1 cellular context compared by ENCODE assay signal in the genomic region with DNA sequence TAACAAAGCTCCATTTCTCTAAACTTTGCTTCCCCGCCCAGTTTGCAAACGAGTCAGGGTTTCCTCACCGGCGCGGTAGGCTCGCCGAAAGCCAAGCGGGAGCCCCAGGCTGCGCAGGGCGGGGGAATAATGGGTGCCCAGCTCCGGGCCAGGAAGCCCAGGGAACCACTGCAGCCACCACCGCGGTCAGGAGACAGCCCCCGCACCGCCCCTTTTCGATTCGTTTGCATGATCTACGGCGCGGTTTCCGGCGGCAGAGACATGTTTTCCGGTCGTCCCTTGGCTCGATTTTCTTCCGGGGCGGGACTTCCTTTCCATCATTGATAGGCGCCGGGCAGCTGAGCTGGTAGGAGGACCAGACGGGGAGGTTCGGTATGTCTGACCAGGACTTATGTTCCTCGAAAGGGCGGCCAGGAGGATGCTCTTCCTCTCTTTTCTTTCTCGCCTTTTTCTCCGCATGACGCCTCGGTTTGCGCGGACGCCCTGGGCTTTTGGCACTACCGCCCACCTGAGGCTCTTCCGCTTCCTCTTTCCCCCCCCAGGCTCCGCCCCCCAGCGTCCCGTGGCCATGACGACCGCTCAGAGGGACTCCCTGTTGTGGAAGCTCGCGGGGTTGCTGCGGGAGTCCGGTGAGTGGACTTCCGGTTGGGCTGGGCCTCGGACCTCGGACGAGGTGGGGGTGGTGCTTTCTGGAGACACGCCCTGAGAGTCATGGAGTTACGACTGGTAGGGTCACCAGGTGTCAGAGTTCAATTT.
A peak's percentile ranks its signal among the peaks of the same experiment; 100 is the strongest.
TF ChIP-seq lines count a peak whose summit lies in the region.

A gene with protein sequence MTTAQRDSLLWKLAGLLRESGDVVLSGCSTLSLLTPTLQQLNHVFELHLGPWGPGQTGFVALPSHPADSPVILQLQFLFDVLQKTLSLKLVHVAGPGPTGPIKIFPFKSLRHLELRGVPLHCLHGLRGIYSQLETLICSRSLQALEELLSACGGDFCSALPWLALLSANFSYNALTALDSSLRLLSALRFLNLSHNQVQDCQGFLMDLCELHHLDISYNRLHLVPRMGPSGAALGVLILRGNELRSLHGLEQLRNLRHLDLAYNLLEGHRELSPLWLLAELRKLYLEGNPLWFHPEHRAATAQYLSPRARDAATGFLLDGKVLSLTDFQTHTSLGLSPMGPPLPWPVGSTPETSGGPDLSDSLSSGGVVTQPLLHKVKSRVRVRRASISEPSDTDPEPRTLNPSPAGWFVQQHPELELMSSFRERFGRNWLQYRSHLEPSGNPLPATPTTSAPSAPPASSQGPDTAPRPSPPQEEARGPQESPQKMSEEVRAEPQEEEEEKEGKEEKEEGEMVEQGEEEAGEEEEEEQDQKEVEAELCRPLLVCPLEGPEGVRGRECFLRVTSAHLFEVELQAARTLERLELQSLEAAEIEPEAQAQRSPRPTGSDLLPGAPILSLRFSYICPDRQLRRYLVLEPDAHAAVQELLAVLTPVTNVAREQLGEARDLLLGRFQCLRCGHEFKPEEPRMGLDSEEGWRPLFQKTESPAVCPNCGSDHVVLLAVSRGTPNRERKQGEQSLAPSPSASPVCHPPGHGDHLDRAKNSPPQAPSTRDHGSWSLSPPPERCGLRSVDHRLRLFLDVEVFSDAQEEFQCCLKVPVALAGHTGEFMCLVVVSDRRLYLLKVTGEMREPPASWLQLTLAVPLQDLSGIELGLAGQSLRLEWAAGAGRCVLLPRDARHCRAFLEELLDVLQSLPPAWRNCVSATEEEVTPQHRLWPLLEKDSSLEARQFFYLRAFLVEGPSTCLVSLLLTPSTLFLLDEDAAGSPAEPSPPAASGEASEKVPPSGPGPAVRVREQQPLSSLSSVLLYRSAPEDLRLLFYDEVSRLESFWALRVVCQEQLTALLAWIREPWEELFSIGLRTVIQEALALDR (plus strand): TSS at position 306 of the 756 bp plus-strand sequence. CDS start 263 bp downstream, at position 569.

TF ChIP-seq in HepG2, 621 proteins besides CTCF, POLR2A, EP300 and RAD21 (continued from another document and continues in another):
- TF ChIP-seq, protein P1, sequence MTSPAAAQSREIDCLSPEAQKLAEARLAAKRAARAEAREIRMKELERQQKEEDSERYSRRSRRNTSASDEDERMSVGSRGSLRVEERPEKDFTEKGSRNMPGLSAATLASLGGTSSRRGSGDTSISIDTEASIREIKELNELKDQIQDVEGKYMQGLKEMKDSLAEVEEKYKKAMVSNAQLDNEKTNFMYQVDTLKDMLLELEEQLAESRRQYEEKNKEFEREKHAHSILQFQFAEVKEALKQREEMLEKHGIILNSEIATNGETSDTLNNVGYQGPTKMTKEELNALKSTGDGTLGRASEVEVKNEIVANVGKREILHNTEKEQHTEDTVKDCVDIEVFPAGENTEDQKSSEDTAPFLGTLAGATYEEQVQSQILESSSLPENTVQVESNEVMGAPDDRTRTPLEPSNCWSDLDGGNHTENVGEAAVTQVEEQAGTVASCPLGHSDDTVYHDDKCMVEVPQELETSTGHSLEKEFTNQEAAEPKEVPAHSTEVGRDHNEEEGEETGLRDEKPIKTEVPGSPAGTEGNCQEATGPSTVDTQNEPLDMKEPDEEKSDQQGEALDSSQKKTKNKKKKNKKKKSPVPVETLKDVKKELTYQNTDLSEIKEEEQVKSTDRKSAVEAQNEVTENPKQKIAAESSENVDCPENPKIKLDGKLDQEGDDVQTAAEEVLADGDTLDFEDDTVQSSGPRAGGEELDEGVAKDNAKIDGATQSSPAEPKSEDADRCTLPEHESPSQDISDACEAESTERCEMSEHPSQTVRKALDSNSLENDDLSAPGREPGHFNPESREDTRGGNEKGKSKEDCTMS (CRISPR knock-in tag; conservative IDR thresholded peaks at IDR 0.05), result 0 out of 2 replicates have a peak, but pooled peaks have one; percentile 81
- no peak for TF ChIP-seq FLYWCH1 (CRISPR knock-in tag; IDR thresholded peaks at IDR 0.05)
- TF ChIP-seq ZNF747 (CRISPR knock-in tag; IDR thresholded peaks at IDR 0.05; ENCODE audit: borderline replicate concordance), result peak; percentile 78
- no peak for TF ChIP-seq ZNF670 (CRISPR knock-in tag; IDR thresholded peaks at IDR 0.05; ENCODE audit: borderline replicate concordance)
- peak; percentile 99 for TF ChIP-seq GABPB1 (CRISPR knock-in tag; IDR thresholded peaks at IDR 0.05)
- TF ChIP-seq ZNF431 (CRISPR knock-in tag; IDR thresholded peaks at IDR 0.05; ENCODE audit: borderline replicate concordance, low read depth), result peak; percentile 64; the same call in 1 of the 2 replicates
- no peak for TF ChIP-seq ZNF496 (CRISPR knock-in tag; IDR thresholded peaks at IDR 0.05; ENCODE audit: insufficient replicate concordance)
- TF ChIP-seq POLR2G (IDR thresholded peaks at IDR 0.05; ENCODE audit: low read depth, low read length), result peak; percentile 99
- TF ChIP-seq ZKSCAN1 (IDR thresholded peaks at IDR 0.05; ENCODE audit: low read length), result 0 out of 2 replicates have a peak, but pooled peaks have one; percentile 32
- TF ChIP-seq HNRNPK (IDR thresholded peaks at IDR 0.05; ENCODE audit: low read depth, low read length, poor library complexity, severe bottlenecking), result no peak
- no peak for TF ChIP-seq FOXP1 (IDR thresholded peaks at IDR 0.05)
- peak; percentile 11; the same call in 1 of the 2 replicates for TF ChIP-seq FOXP1 (CRISPR knock-in tag; IDR thresholded peaks at IDR 0.05)
- no peak for TF ChIP-seq SATB2 (CRISPR knock-in tag; IDR thresholded peaks at IDR 0.05)
- 0 out of 2 replicates have a peak, but pooled peaks have one; percentile 31 for TF ChIP-seq ZNF615 (CRISPR knock-in tag; IDR thresholded peaks at IDR 0.05; ENCODE audit: borderline replicate concordance)
- TF ChIP-seq, protein P2, sequence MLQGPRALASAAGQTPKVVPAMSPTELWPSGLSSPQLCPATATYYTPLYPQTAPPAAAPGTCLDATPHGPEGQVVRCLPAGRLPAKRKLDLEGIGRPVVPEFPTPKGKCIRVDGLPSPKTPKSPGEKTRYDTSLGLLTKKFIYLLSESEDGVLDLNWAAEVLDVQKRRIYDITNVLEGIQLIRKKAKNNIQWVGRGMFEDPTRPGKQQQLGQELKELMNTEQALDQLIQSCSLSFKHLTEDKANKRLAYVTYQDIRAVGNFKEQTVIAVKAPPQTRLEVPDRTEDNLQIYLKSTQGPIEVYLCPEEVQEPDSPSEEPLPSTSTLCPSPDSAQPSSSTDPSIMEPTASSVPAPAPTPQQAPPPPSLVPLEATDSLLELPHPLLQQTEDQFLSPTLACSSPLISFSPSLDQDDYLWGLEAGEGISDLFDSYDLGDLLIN (CRISPR knock-in tag; IDR thresholded peaks at IDR 0.05; ENCODE audit: borderline replicate concordance), result no peak
- TF ChIP-seq EHMT2 (IDR thresholded peaks at IDR 0.05; ENCODE audit: borderline replicate concordance, low read depth, low read length), result 0 out of 2 replicates have a peak, but pooled peaks have one; percentile 23
- TF ChIP-seq ZSCAN29 (CRISPR knock-in tag; conservative IDR thresholded peaks at IDR 0.05), result peak; percentile 20; the same call in 1 of the 2 replicates
- no peak; the same call in 1 of the 2 replicates for TF ChIP-seq HDAC6 (IDR thresholded peaks at IDR 0.05; ENCODE audit: low read depth, low read length)
- no peak for TF ChIP-seq TBX3 (IDR thresholded peaks at IDR 0.05; ENCODE audit: borderline replicate concordance)
- TF ChIP-seq, protein P3, sequence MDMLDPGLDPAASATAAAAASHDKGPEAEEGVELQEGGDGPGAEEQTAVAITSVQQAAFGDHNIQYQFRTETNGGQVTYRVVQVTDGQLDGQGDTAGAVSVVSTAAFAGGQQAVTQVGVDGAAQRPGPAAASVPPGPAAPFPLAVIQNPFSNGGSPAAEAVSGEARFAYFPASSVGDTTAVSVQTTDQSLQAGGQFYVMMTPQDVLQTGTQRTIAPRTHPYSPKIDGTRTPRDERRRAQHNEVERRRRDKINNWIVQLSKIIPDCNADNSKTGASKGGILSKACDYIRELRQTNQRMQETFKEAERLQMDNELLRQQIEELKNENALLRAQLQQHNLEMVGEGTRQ (IDR thresholded peaks at IDR 0.05; ENCODE audit: low read depth, low read length), result no peak
- TF ChIP-seq, protein P3 (CRISPR knock-in tag; IDR thresholded peaks at IDR 0.05; ENCODE audit: borderline replicate concordance), result 0 out of 2 replicates have a peak, but pooled peaks have one; percentile 39
- peak; percentile 86 for TF ChIP-seq ERF (CRISPR knock-in tag; IDR thresholded peaks at IDR 0.05)
- peak; percentile 86 for TF ChIP-seq HNRNPLL (IDR thresholded peaks at IDR 0.05; ENCODE audit: low read depth, low read length, poor library complexity, severe bottlenecking)
- TF ChIP-seq ZNF17 (CRISPR knock-in tag; IDR thresholded peaks at IDR 0.05), result no peak
- peak; percentile 95 for TF ChIP-seq SP4 (CRISPR knock-in tag; IDR thresholded peaks at IDR 0.05)
- TF ChIP-seq, protein P4, sequence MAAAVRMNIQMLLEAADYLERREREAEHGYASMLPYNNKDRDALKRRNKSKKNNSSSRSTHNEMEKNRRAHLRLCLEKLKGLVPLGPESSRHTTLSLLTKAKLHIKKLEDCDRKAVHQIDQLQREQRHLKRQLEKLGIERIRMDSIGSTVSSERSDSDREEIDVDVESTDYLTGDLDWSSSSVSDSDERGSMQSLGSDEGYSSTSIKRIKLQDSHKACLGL (CRISPR knock-in tag; IDR thresholded peaks at IDR 0.05), result peak; percentile 47; the same call in 1 of the 2 replicates
- TF ChIP-seq CENPT (CRISPR knock-in tag; IDR thresholded peaks at IDR 0.05; ENCODE audit: low read depth), result no peak
- TF ChIP-seq ZSCAN25 (CRISPR knock-in tag; IDR thresholded peaks at IDR 0.05), result no peak; the same call in 1 of the 2 replicates
- TF ChIP-seq, protein P5, sequence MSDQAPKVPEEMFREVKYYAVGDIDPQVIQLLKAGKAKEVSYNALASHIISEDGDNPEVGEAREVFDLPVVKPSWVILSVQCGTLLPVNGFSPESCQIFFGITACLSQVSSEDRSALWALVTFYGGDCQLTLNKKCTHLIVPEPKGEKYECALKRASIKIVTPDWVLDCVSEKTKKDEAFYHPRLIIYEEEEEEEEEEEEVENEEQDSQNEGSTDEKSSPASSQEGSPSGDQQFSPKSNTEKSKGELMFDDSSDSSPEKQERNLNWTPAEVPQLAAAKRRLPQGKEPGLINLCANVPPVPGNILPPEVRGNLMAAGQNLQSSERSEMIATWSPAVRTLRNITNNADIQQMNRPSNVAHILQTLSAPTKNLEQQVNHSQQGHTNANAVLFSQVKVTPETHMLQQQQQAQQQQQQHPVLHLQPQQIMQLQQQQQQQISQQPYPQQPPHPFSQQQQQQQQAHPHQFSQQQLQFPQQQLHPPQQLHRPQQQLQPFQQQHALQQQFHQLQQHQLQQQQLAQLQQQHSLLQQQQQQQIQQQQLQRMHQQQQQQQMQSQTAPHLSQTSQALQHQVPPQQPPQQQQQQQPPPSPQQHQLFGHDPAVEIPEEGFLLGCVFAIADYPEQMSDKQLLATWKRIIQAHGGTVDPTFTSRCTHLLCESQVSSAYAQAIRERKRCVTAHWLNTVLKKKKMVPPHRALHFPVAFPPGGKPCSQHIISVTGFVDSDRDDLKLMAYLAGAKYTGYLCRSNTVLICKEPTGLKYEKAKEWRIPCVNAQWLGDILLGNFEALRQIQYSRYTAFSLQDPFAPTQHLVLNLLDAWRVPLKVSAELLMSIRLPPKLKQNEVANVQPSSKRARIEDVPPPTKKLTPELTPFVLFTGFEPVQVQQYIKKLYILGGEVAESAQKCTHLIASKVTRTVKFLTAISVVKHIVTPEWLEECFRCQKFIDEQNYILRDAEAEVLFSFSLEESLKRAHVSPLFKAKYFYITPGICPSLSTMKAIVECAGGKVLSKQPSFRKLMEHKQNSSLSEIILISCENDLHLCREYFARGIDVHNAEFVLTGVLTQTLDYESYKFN (CRISPR knock-in tag; conservative IDR thresholded peaks at IDR 0.05), result peak; percentile 82
- TF ChIP-seq ZFY (CRISPR knock-in tag; IDR thresholded peaks at IDR 0.05), result peak; percentile 53
- no peak for TF ChIP-seq ZNF790 (CRISPR knock-in tag; IDR thresholded peaks at IDR 0.05; ENCODE audit: borderline replicate concordance)
- TF ChIP-seq, protein P6, sequence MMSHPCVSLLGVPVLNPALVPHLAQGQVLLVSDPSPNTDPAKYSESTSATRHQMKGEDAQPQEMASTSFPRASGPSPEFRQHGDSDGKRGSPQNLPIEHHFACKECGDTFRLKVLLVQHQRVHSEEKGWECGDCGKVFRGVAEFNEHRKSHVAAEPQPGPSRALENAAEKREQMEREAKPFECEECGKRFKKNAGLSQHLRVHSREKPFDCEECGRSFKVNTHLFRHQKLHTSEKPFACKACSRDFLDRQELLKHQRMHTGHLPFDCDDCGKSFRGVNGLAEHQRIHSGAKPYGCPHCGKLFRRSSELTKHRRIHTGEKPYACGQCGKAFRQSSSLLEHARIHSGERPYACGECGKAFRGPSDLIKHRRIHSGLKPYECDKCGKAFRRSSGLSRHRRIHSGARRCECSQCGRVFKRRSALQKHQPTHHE (CRISPR knock-in tag; IDR thresholded peaks at IDR 0.05; ENCODE audit: borderline replicate concordance), result peak; percentile 66
- no peak for TF ChIP-seq FIP1L1 (IDR thresholded peaks at IDR 0.05; ENCODE audit: borderline replicate concordance, insufficient read depth, low read depth, low read length)
- TF ChIP-seq GLI4 (CRISPR knock-in tag; IDR thresholded peaks at IDR 0.05; ENCODE audit: borderline replicate concordance), result peak; percentile 80; the same call in 1 of the 2 replicates
